In genomic region chr1:1910651-1911389, GRCh38 we compare ENCODE assay signal across 16 cellular contexts. TPM values are rescaled to one million over a fixed set of nuclear protein-coding genes. Genes with fewer than 3 reads are reported as not detected.
A peak's percentile ranks its signal among the peaks of the same experiment; 100 is the strongest.
DNase-seq lines count a peak whose midpoint lies in the region; ATAC-seq and TF ChIP-seq lines count a peak whose summit lies in the region.
"Had no signal": no experiment of that assay in that cellular context is flagged by ENCODE, and none has a peak within 500 bp of the region (broad histone marks: within the 10 kb centered on the region; RNA-seq: fewer than 3 reads in every experiment).

No MANE protein-coding gene starts in this region.

- H3K36me3 Mint-ChIP-seq in activated T-cell treated with anti-CD3 and anti-CD28 coated beads, Interleukin-2, amount 50 U/mL, for 24 hours (ENCODE audit: low read depth): no peaks in the 10 kb centered on the region
- no peaks in the 10 kb centered on the region for H3K36me3 Mint-ChIP-seq in glutamatergic neuron (ENCODE audit: unreplicated experiment)

- H3K4me1 ChIP-seq in RWPE2 (ENCODE audit: insufficient read depth, poor library complexity, severe bottlenecking): peaks cover 19% of the 10 kb centered on the region

- no peak overlapping the region for H3K4me3 ChIP-seq in RWPE2 (ENCODE audit: severe bottlenecking)
- H3K4me3 ChIP-seq: A549, upper lobe of right lung had no signal

- no peak for DNase-seq in activated T-cell treated with anti-CD3 and anti-CD28 coated beads, Interleukin-2, amount 50 U/mL, for 24 hours
- no peak for DNase-seq in activated T-cell treated with anti-CD3 and anti-CD28 coated beads, Interleukin-2, amount 50 U/mL, for 1 hour
- DNase-seq in RWPE2 (ENCODE audit: low spot score): peak; percentile 45
- DNase-seq in glutamatergic neuron: no peak
- peak; percentile 79 for DNase-seq in posterior vena cava (ENCODE audit: low spot score)
- DNase-seq in NCI-H774 (lab: John Stamatoyannopoulos, UW): no peak
- DNase-seq in stimulated activated CD8-positive, alpha-beta memory T cell treated with anti-CD3 and anti-CD28 coated beads, Interleukin-4, amount 100 ng/mL, for 48 hours: no peak
- no peak for DNase-seq in NCI-H748 (lab: John Stamatoyannopoulos, UW; ENCODE audit: unreplicated experiment)
- DNase-seq: anterior cingulate cortex; DMS 273 treated with DMSO at 0.1 percent for 48 hours; effector CD4-positive, alpha-beta T cell; foreskin keratinocyte; NCI-H2107; upper lobe of right lung had no signal

- no peaks in the 10 kb centered on the region for H3K9me3 ChIP-seq in RWPE2 (ENCODE audit: severe bottlenecking)
- H3K9me3 ChIP-seq: A549, upper lobe of right lung had no signal

- no peaks in the 10 kb centered on the region for H3K27me3 ChIP-seq in RWPE2 (ENCODE audit: insufficient read depth, poor library complexity, severe bottlenecking)
- H3K27me3 ChIP-seq: upper lobe of right lung had no signal

- TF ChIP-seq CTCF in RWPE2 (IDR thresholded peaks at IDR 0.05; ENCODE audit: poor library complexity, severe bottlenecking): no peak
- TF ChIP-seq CTCF in glutamatergic neuron (IDR thresholded peaks at IDR 0.05; ENCODE audit: partially characterized antibody, unreplicated experiment): no peak

- intact Hi-C loops in posterior vena cava (cut with DNase I): no loop called here

- no peaks in the 10 kb centered on the region for H3K9me3 Mint-ChIP-seq in activated T-cell treated with anti-CD3 and anti-CD28 coated beads, Interleukin-2, amount 50 U/mL, for 24 hours
- H3K9me3 Mint-ChIP-seq in glutamatergic neuron (ENCODE audit: unreplicated experiment): peaks cover 9% of the 10 kb centered on the region

- no peaks in the 10 kb centered on the region for H3K36me3 ChIP-seq in RWPE2 (ENCODE audit: low read depth)
- H3K36me3 ChIP-seq: upper lobe of right lung had no signal

- ATAC-seq in RWPE2 (ENCODE audit: low read depth): no peak
- ATAC-seq: A549, foreskin keratinocyte, upper lobe of right lung had no signal

- peaks cover 13% of the 10 kb centered on the region for H3K4me1 Mint-ChIP-seq in activated T-cell treated with anti-CD3 and anti-CD28 coated beads, Interleukin-2, amount 50 U/mL, for 24 hours (ENCODE audit: low read depth)
- H3K4me1 Mint-ChIP-seq in glutamatergic neuron (ENCODE audit: low read depth, unreplicated experiment): peaks cover 14% of the 10 kb centered on the region

- H3K27ac ChIP-seq in RWPE2 (ENCODE audit: poor library complexity, severe bottlenecking): no peak overlapping the region
- H3K27ac ChIP-seq: foreskin keratinocyte, upper lobe of right lung had no signal

- H3K27ac Mint-ChIP-seq in activated T-cell treated with anti-CD3 and anti-CD28 coated beads, Interleukin-2, amount 50 U/mL, for 24 hours: no peak overlapping the region
- no peak overlapping the region for H3K27ac Mint-ChIP-seq in glutamatergic neuron (ENCODE audit: unreplicated experiment)

- H3K4me3 Mint-ChIP-seq in activated T-cell treated with anti-CD3 and anti-CD28 coated beads, Interleukin-2, amount 50 U/mL, for 24 hours: peak overlapping the region; percentile 83
- peak overlapping the region; percentile 55 for H3K4me3 Mint-ChIP-seq in glutamatergic neuron (ENCODE audit: unreplicated experiment)

- no peaks in the 10 kb centered on the region for H3K27me3 Mint-ChIP-seq in activated T-cell treated with anti-CD3 and anti-CD28 coated beads, Interleukin-2, amount 50 U/mL, for 24 hours
- H3K27me3 Mint-ChIP-seq in glutamatergic neuron (ENCODE audit: unreplicated experiment): peaks cover 8% of the 10 kb centered on the region

RNA-seq across cellular contexts. Expression of gene CALML6, which starts 4.2 kb away (rescaled TPM):
- total RNA-seq in glutamatergic neuron (ENCODE audit: unreplicated experiment): 5.2 TPM
- under 1 TPM in 1 of 2 donors, not detected in 1; 0.37 TPM for total RNA-seq in posterior vena cava
- total RNA-seq: foreskin keratinocyte, M059J had no signal

RNA-seq across cellular contexts. Expression of gene TMEM52, which starts 8.3 kb away (rescaled TPM):
- total RNA-seq in glutamatergic neuron (ENCODE audit: unreplicated experiment) (5.4 TPM), posterior vena cava (not detected)
- total RNA-seq: M059J had no signal

RNA-seq across cellular contexts. Expression of gene GNB1, which starts 19.9 kb away (rescaled TPM):
- 734 TPM for total RNA-seq in glutamatergic neuron (ENCODE audit: unreplicated experiment)
- total RNA-seq in posterior vena cava: 100 to 1,000 TPM; 318 to 379 TPM

Comparison
In these comparisons a context has a peak if more than half of its experiments do, and no peak if none do; other contexts are left out.
1. DNase-seq: peak in RWPE2 (single experiment) and posterior vena cava (single experiment); none in activated T-cell treated with anti-CD3 and anti-CD28 coated beads, Interleukin-2, amount 50 U/mL, for 24 hours (single experiment), activated T-cell treated with anti-CD3 and anti-CD28 coated beads, Interleukin-2, amount 50 U/mL, for 1 hour (single experiment), glutamatergic neuron (single experiment), NCI-H774 (single experiment), stimulated activated CD8-positive, alpha-beta memory T cell treated with anti-CD3 and anti-CD28 coated beads, Interleukin-4, amount 100 ng/mL, for 48 hours (single experiment) and NCI-H748 (single experiment).